In genomic region chr1:227131193-227131592, GRCh38 we compare ENCODE assay signal across 9 cellular contexts.
DNase-seq lines count a peak whose midpoint lies in the region; ATAC-seq, FAIRE-seq and TF ChIP-seq lines count a peak whose summit lies in the region.
"Had no signal": no experiment of that assay in that cellular context is flagged by ENCODE, and none has a peak within 500 bp of the region (broad histone marks: within the 10 kb centered on the region; RNA-seq: fewer than 3 reads in every experiment).

No MANE protein-coding gene starts in this region.

- DNase-seq in AG08396 (ENCODE audit: low spot score) (peak; percentile 48), H7 (peak; percentile 23), kidney epithelial cell (ENCODE audit: low read depth) (no peak), retina (no peak), NCI-H1092 (lab: John Stamatoyannopoulos, UW) (no peak)

- H3K27me3 ChIP-seq in H7 (ENCODE audit: control insufficient read depth, insufficient read depth, low read length) = no peaks in the 10 kb centered on the region
- no peaks in the 10 kb centered on the region for H3K27me3 ChIP-seq in kidney epithelial cell (ENCODE audit: control insufficient read depth, insufficient read depth, low read length)

- H3K36me3 ChIP-seq in H7 (replicated peaks; ENCODE audit: control insufficient read depth, insufficient read depth, low read length) = no peaks in the 10 kb centered on the region
- no peaks in the 10 kb centered on the region for H3K36me3 ChIP-seq in kidney epithelial cell (ENCODE audit: control insufficient read depth, insufficient read depth, low read length)

- H3K4me3 ChIP-seq in H7 (ENCODE audit: insufficient read depth, low read depth, low read length) (no peak overlapping the region), kidney epithelial cell (ENCODE audit: low read depth, low read length) (no peak overlapping the region)
- H3K4me3 ChIP-seq: SK-N-MC had no signal

- ATAC-seq in GM21786 (IDR thresholded peaks at IDR 0.05; ENCODE audit: unreplicated experiment) (no peak), GM18517 (IDR thresholded peaks at IDR 0.05; ENCODE audit: unreplicated experiment) (no peak)

- TF ChIP-seq CTCF in kidney epithelial cell (IDR thresholded peaks at IDR 0.05; ENCODE audit: insufficient read depth, low read length, poor library complexity, severe bottlenecking) = peak; percentile 16

- FAIRE-seq in TTC549 (lab: Jason Lieb, UNC) = peak; percentile 64

Comparison
In these comparisons a context has a peak if more than half of its experiments do, and no peak if none do; other contexts are left out.
1. DNase-seq: peak in AG08396 (single experiment) and H7 (single experiment); none in kidney epithelial cell (single experiment), retina (single experiment) and NCI-H1092 (single experiment).